Comparison of ENCODE assay signal across 8 cellular contexts in the genomic region with DNA sequence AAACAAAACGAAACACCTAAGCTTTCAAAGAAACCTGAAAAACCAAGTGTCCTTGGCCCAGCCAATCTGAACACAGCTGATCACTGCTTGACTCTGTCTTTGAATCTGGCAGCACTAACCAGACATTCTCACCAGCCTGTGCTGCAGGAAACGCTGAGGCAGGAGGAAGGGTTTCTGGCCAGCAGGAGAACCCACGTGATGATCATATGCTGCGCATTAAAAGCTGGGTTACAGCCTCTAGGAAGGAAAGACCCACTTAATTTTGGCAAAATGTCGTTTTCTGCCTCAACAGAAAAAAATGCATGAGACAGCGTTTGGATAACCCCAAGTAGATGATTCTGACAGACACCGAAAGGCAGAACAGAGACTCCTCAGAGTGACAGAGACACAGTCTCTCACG. TPM values are rescaled to one million over a fixed set of nuclear protein-coding genes. Genes with fewer than 3 reads are reported as not detected.
DNase-seq lines count a peak whose midpoint lies in the region; ATAC-seq and TF ChIP-seq lines count a peak whose summit lies in the region.

No MANE protein-coding gene starts in this region.

- no peak overlapping the region for H3K4me3 ChIP-seq in vagina

- intact Hi-C loops in vagina (cut with DNase I) = no loop called here

- TF ChIP-seq CTCF in vagina (IDR thresholded peaks at IDR 0.05) = no peak

- peaks cover 38% of the 10 kb centered on the region; the same call in 1 of the 2 replicates for H3K36me3 ChIP-seq in KOPT-K1 (ENCODE audit: insufficient read depth, low read length)
- H3K36me3 ChIP-seq in vagina = peaks cover 0 to 26% of the 10 kb centered on the region in 2 donors

- DNase-seq in cerebellar nuclear complex (lab: John Stamatoyannopoulos, UW) = peak; percentile 44 to 82
- DNase-seq in lung microvascular endothelial cell (ENCODE audit: low read depth in 2 of 2) = peak; percentile 72 to 95
- peak in 1 of 2 donors; percentile 90 for DNase-seq in vagina (ENCODE audit: extremely low spot score in 2 of 2)

- peaks cover 76% of the 10 kb centered on the region for H3K4me1 ChIP-seq in vagina

- no peak for TF ChIP-seq POLR2A in vagina (IDR thresholded peaks at IDR 0.05)

- H3K9me3 ChIP-seq in KOPT-K1 (ENCODE audit: insufficient read depth, low read length, poor library complexity, severe bottlenecking) (no peaks in the 10 kb centered on the region), vagina (no peaks in the 10 kb centered on the region)

- no peaks in the 10 kb centered on the region for H3K27me3 ChIP-seq in vagina

- ATAC-seq in GM18868 (IDR thresholded peaks at IDR 0.05; ENCODE audit: unreplicated experiment) (peak; percentile 77), HG03571 (IDR thresholded peaks at IDR 0.05; ENCODE audit: unreplicated experiment) (no peak), HG03469 (IDR thresholded peaks at IDR 0.05; ENCODE audit: unreplicated experiment) (no peak), GM18867 (IDR thresholded peaks at IDR 0.05; ENCODE audit: unreplicated experiment) (no peak)

- H3K27ac ChIP-seq in KOPT-K1 (ENCODE audit: low read depth, low read length, poor library complexity, severe bottlenecking) (peak overlapping the region; percentile 18), vagina (peak overlapping the region; percentile 83)

RNA-seq across cellular contexts. Expression of gene APPL2, which starts 9.8 kb away (rescaled TPM):
- total RNA-seq in lung microvascular endothelial cell (13.5 and 15.5 TPM in 2 replicates), vagina (48.1 TPM)
